In the genomic region with DNA sequence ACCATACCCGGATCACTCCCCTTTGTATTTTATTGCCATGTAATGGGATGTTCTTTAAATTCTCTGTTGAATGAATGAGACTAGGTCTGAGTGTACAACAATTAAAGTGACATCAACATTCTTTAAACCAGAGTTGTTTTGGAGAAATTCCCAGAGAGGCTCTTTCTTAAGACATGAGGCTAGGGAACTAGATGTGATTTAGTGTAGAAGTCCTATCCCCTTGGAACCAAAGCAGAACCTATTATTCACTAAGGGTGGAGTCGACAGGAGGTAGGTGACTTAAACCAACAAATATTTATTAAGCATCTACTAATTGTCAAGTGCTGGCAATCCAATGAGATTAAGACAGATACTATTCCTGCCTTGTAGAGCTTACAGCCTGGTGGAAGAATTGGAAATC, we compare ENCODE assay signal across 9 cellular contexts. TPM values are rescaled to one million over a fixed set of nuclear protein-coding genes. Genes with fewer than 3 reads are reported as not detected.
DNase-seq lines count a peak whose midpoint lies in the region; ATAC-seq, FAIRE-seq and TF ChIP-seq lines count a peak whose summit lies in the region.
"Had no signal": no experiment of that assay in that cellular context is flagged by ENCODE, and none has a peak within 500 bp of the region (broad histone marks: within the 10 kb centered on the region; RNA-seq: fewer than 3 reads in every experiment).

No MANE protein-coding gene starts in this region.

- intact Hi-C loops in K562 (cut with micrococcal nuclease): loop anchor here (2.0 to 10.0 kb wide), 2 partner anchors 125 to 295 kb away; no protein-coding TSS in a partner anchor

- H3K9me3 ChIP-seq in K562 (replicated peaks; ENCODE audit: control insufficient read depth, insufficient read depth, low read depth, low read length): no peaks in the 10 kb centered on the region

- in situ Hi-C loops in K562 (cut with MboI): no loop called here

- BruUV-seq in K562 (replicated peaks; lab: Mats Ljungman, UMichigan): no TSS peak

- WGBS in K562 (ENCODE audit: insufficient coverage, low coverage, missing lambda C conversion rate): 20% methylated on average over 2 of the region's 2 CpGs

- H3K79me2 ChIP-seq in ACC112 (ENCODE audit: control insufficient read depth, insufficient read depth, low read length, unreplicated experiment) (peaks cover 63% of the 10 kb centered on the region), K562 (ENCODE audit: control insufficient read depth, insufficient read depth, low read length) (peaks cover 67% of the 10 kb centered on the region)

- no peaks in the 10 kb centered on the region for H3K27me3 ChIP-seq in ACC112 (ENCODE audit: insufficient read depth, low read length)
- no peaks in the 10 kb centered on the region for H3K27me3 ChIP-seq in K562 (ENCODE audit: control insufficient read depth in 2 of 2, insufficient read depth in 2 of 2, low read length in 2 of 2)

- peaks cover 8% of the 10 kb centered on the region for H3K36me3 Mint-ChIP-seq in mesothelial cell of epicardium

- TF ChIP-seq RAD21 in K562 (CRISPR knock-in tag; conservative IDR thresholded peaks at IDR 0.05 in 1 of 2, IDR thresholded peaks at IDR 0.05 in 1 of 2): no peak

- DNase-seq in HFF-Myc (ENCODE audit: extremely low read depth, low read depth) (no peak), K562 (ENCODE audit: extremely low read depth in 1 of 4, low spot score in 3 of 4) (no peak), mesothelial cell of epicardium (ENCODE audit: low spot score in 2 of 2, unreplicated experiment in 2 of 2) (no peak), NCI-H69 (lab: John Stamatoyannopoulos, UW) (no peak), DMS53 treated with DMSO at 0.1 percent for 48 hours (lab: John Stamatoyannopoulos, UW; ENCODE audit: unreplicated experiment) (no peak)
- DNase-seq: NCI-H146 had no signal

- H3K9me1 ChIP-seq in K562 (ENCODE audit: control insufficient read depth, insufficient read depth, low read length): no peaks in the 10 kb centered on the region

- H3K4me3 ChIP-seq in ACC112 (ENCODE audit: low read depth, low read length): peak overlapping the region; percentile 95
- peak overlapping the region; percentile 77 for H3K4me3 ChIP-seq in HFF-Myc (replicated peaks; ENCODE audit: low read depth, low read length)
- peak overlapping the region; percentile 97 for H3K4me3 ChIP-seq in K562

- H2AFZ ChIP-seq in ACC112 (ENCODE audit: low read length, unreplicated experiment): no peak overlapping the region
- H2AFZ ChIP-seq in K562 (ENCODE audit: low read depth, low read length): no peak overlapping the region

- ATAC-seq in K562 (no peak), GM18858 (IDR thresholded peaks at IDR 0.05; ENCODE audit: unreplicated experiment) (no peak), GM21515 (IDR thresholded peaks at IDR 0.05; ENCODE audit: unreplicated experiment) (no peak)

- peaks cover 14% of the 10 kb centered on the region for H3K4me1 Mint-ChIP-seq in mesothelial cell of epicardium

- CTCF ChIA-PET in K562 (lab: Yijun Ruan, JAX; ENCODE audit: low intra/inter-chr PET ratio): no interaction called here

- H3K4me2 ChIP-seq in K562 (ENCODE audit: insufficient read depth, low read length): peak overlapping the region; percentile 87; the same call in 1 of the 2 replicates

- no peak for TF ChIP-seq POLR2A in K562 (conservative IDR thresholded peaks at IDR 0.05)

- TF ChIP-seq CTCF in HFF-Myc (IDR thresholded peaks at IDR 0.05; ENCODE audit: low read depth, low read length, missing control alignments): no peak
- no peak for TF ChIP-seq CTCF in K562 (IDR thresholded peaks at IDR 0.05 in 2 of 3, conservative IDR thresholded peaks at IDR 0.05 in 1 of 3; ENCODE audit: insufficient read depth in 2 of 3, low read depth in 1 of 3, low read length in 3 of 3)
- TF ChIP-seq CTCF in mesothelial cell of epicardium (IDR thresholded peaks at IDR 0.05; ENCODE audit: unreplicated experiment): no peak

- peak overlapping the region in 1 of 2 experiments; percentile 91; a peak in 2 of 4 replicates for H3K9ac ChIP-seq in K562 (ENCODE audit: insufficient read depth in 1 of 2, low read depth in 2 of 2, low read length in 2 of 2)

- H3K27ac ChIP-seq in ACC112 (ENCODE audit: low read depth, low read length) (peak overlapping the region; percentile 75), K562 (ENCODE audit: extremely low read depth, low read depth, low read length) (no peak overlapping the region)

- peaks cover 11% of the 10 kb centered on the region for H4K20me1 ChIP-seq in K562 (replicated peaks; ENCODE audit: control insufficient read depth, insufficient read depth, low read length)

- H3K27ac Mint-ChIP-seq in mesothelial cell of epicardium: peak overlapping the region; percentile 76

- no peak for TF ChIP-seq EP300 in K562 (IDR thresholded peaks at IDR 0.05; ENCODE audit: low read length)

- FAIRE-seq in K562 (lab: Jason Lieb, UNC): no peak

- H3K4me1 ChIP-seq in ACC112 (ENCODE audit: control insufficient read depth, insufficient read depth, low read length, unreplicated experiment) (peaks cover 37% of the 10 kb centered on the region), K562 (replicated peaks in 1 of 2; ENCODE audit: control insufficient read depth in 2 of 2, insufficient read depth in 2 of 2, low read length in 2 of 2) (peaks cover 4 to 19% of the 10 kb centered on the region in 2 experiments; a peak in 4 of 5 replicates)

- H3K36me3 ChIP-seq in ACC112 (ENCODE audit: insufficient read depth, low read length) (peaks cover 42% of the 10 kb centered on the region), K562 (ENCODE audit: control insufficient read depth, insufficient read depth, low read length) (peaks cover 51% of the 10 kb centered on the region)

- POLR2A ChIA-PET in K562 (lab: Yijun Ruan, JAX): interaction anchor here (0.6 to 1.7 kb wide), 2 partner anchors 11 to 223 kb away, joined by 3 to 6 read pairs; no protein-coding TSS in a partner anchor

- H3K27me3 Mint-ChIP-seq in mesothelial cell of epicardium (ENCODE audit: low read depth): no peaks in the 10 kb centered on the region

- H3K4me3 Mint-ChIP-seq in mesothelial cell of epicardium: peak overlapping the region; percentile 89

- H3K9me3 Mint-ChIP-seq in mesothelial cell of epicardium: peaks cover 15% of the 10 kb centered on the region

TF ChIP-seq in K562, 482 proteins besides CTCF, POLR2A, EP300 and RAD21:
- no peak for TF ChIP-seq RBM14 (IDR thresholded peaks at IDR 0.05; ENCODE audit: borderline replicate concordance, insufficient read depth, low read depth, low read length)
- no peak for TF ChIP-seq PHB2 (IDR thresholded peaks at IDR 0.05; ENCODE audit: low read depth)
- TF ChIP-seq, protein P1, sequence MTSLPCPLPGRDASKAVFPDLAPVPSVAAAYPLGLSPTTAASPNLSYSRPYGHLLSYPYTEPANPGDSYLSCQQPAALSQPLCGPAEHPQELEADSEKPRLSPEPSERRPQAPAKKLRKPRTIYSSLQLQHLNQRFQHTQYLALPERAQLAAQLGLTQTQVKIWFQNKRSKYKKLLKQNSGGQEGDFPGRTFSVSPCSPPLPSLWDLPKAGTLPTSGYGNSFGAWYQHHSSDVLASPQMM (CRISPR knock-in tag; IDR thresholded peaks at IDR 0.05): no peak
TF ChIP-seq in K562: peak in this region for 0.

RNA-seq across cellular contexts. Expression of a gene that starts 1.7 kb away (rescaled TPM):
- 6.3 and 22.1 TPM in 2 replicates for total RNA-seq in K562 (2011; cell fraction: chromatin; rRNA removed; ENCODE audit: low replicate concordance)
- total RNA-seq in K562 (2011; cell fraction: nucleolus; rRNA removed): 4.8 and 5.1 TPM in 2 replicates
- 13.7 and 29.4 TPM in 2 replicates for total RNA-seq in K562 (2011; cell fraction: nucleoplasm; rRNA removed)
- total RNA-seq in K562 (2014; rRNA removed): 61.1 and 62.5 TPM in 2 replicates
- total RNA-seq in K562 (2014; rRNA removed; fragmentation: Illumina TruSeq; extraction: Trizol): 103 and 132 TPM in 2 replicates
- total RNA-seq in K562 (2015; rRNA removed; fragmentation: Illumina TruSeq; extraction: Trizol): 69.7 and 73.5 TPM in 2 replicates
- total RNA-seq in K562 (2021): 178 and 180 TPM in 2 replicates
- 77.5 and 129 TPM in 2 replicates for polyA plus RNA-seq in K562 (2011; rRNA removed)
- 7.7 and 19.4 TPM in 2 replicates for polyA plus RNA-seq in K562 (2011; cell fraction: cytosol; rRNA removed)
- polyA plus RNA-seq in K562 (2011; cell fraction: nucleus; rRNA removed): 9.0 and 12.6 TPM in 2 replicates
- 69.2 and 125 TPM in 2 replicates for polyA plus RNA-seq in K562 (2012)
- 76.1 and 85.8 TPM in 2 replicates for polyA plus RNA-seq in K562 (2014; fragmentation: Illumina TruSeq; extraction: Trizol)
- polyA plus RNA-seq in K562 (2014; fragmentation: Nextera tagmentation; extraction: Ambion mirVana): 10 to 100 TPM; 54.2 to 56.4 TPM
- 67.2 and 69.1 TPM in 2 replicates for polyA plus RNA-seq in K562 (2014; rRNA removed)
- polyA minus RNA-seq in K562 (2011; rRNA and poly(A)+ RNA removed): 84.7 and 114 TPM in 2 replicates
- 71.8 and 79.8 TPM in 2 replicates for polyA minus RNA-seq in K562 (2011; cell fraction: cytosol; rRNA and poly(A)+ RNA removed)
- 10.9 and 15.4 TPM in 2 replicates for polyA minus RNA-seq in K562 (2011; cell fraction: nucleus; rRNA and poly(A)+ RNA removed)
- 69.6 to 75.0 TPM (median 70.9 TPM) in 3 replicates for total RNA-seq in mesothelial cell of epicardium

RNA-seq across cellular contexts. Expression of a gene that starts 23.3 kb away (rescaled TPM):
- total RNA-seq in K562 (2011; cell fraction: chromatin; rRNA removed; ENCODE audit: low replicate concordance): 0.11 TPM in 1 of 2 replicates, not detected in the other
- total RNA-seq in K562 (2011; cell fraction: nucleolus; rRNA removed): not detected in 2 replicates
- total RNA-seq in K562 (2011; cell fraction: nucleoplasm; rRNA removed): not detected in 2 replicates
- total RNA-seq in K562 (2014; rRNA removed) (not detected in 2 replicates), K562 (2014; rRNA removed; fragmentation: Illumina TruSeq; extraction: Trizol) (0.04 TPM in 1 of 2 replicates, not detected in the other), K562 (2015; rRNA removed; fragmentation: Illumina TruSeq; extraction: Trizol) (0.04 TPM in 1 of 2 replicates, not detected in the other), K562 (2021) (0.07 TPM in 1 of 2 replicates, not detected in the other), mesothelial cell of epicardium (0.93 to 1.4 TPM (median 1.3 TPM) in 3 replicates)
- polyA plus RNA-seq in K562 (2011; rRNA removed) (0.04 TPM in 1 of 2 replicates, not detected in the other), K562 (2014; fragmentation: Illumina TruSeq; extraction: Trizol) (0.03 TPM in 1 of 2 replicates, not detected in the other), K562 (2014; fragmentation: Nextera tagmentation; extraction: Ambion mirVana) (under 1 TPM; 0.01 TPM), K562 (2014; rRNA removed) (not detected in 2 replicates)
- 0.01 and 0.13 TPM in 2 replicates for polyA plus RNA-seq in K562 (2011; cell fraction: cytosol; rRNA removed)
- 0.03 and 0.11 TPM in 2 replicates for polyA plus RNA-seq in K562 (2011; cell fraction: nucleus; rRNA removed)
- polyA plus RNA-seq in K562 (2012): 0.06 and 0.08 TPM in 2 replicates
- not detected in 2 replicates for polyA minus RNA-seq in K562 (2011; rRNA and poly(A)+ RNA removed)
- not detected in 2 replicates for polyA minus RNA-seq in K562 (2011; cell fraction: cytosol; rRNA and poly(A)+ RNA removed)
- polyA minus RNA-seq in K562 (2011; cell fraction: nucleus; rRNA and poly(A)+ RNA removed): not detected in 2 replicates
